In the genomic region with DNA sequence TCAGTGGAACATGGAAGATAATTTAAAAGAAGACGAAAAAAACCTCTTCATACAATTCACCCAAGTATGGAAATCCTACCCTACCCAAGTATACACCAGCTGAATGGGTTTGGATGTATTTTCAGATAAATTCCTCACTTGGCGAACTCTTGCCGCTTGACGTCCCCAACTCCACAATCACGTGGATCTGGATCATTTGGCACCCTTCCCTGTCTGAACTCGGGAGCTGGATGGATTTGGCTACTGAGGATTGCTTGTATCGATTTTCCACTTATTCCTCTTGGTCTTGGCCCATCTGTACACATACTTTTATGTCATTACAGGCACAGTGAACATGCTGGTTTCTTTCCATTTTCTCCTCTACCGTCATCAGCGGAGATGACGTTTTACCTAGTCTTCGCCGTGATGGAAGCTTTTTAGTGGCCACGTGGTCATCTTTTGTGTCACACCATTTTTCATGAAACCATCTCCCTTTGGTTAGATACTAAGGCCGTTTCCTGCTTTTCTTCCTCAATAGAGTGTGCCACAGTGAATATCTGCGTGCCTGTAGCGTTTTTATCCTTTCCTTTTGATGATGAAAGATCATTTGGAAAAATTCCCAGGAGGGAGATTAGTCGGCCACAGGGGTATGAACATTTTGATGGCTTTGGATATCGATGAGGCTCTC, we compare ENCODE assay signal across 11 cellular contexts. TPM values are rescaled to one million over a fixed set of nuclear protein-coding genes. Genes with fewer than 3 reads are reported as not detected.
DNase-seq lines count a peak whose midpoint lies in the region; ATAC-seq and TF ChIP-seq lines count a peak whose summit lies in the region.
"Had no signal": no experiment of that assay in that cellular context is flagged by ENCODE, and none has a peak within 500 bp of the region (broad histone marks: within the 10 kb centered on the region; RNA-seq: fewer than 3 reads in every experiment).

No MANE protein-coding gene starts in this region.

- peaks cover 11% of the 10 kb centered on the region for H3K36me3 Mint-ChIP-seq in Caco-2 (ENCODE audit: insufficient read depth, unreplicated experiment)
- no peaks in the 10 kb centered on the region for H3K36me3 Mint-ChIP-seq in endodermal cell (ENCODE audit: low read depth)

- H3K9me3 Mint-ChIP-seq in Caco-2 (ENCODE audit: unreplicated experiment) (no peaks in the 10 kb centered on the region), endodermal cell (no peaks in the 10 kb centered on the region)

- WGBS in endodermal cell (ENCODE audit: insufficient coverage in 1 of 2, insufficient read length in 1 of 2), 2 experiments: 93 to 99% methylated on average over 16 to 18 of the region's 18 CpGs

- H3K36me3 ChIP-seq in Caco-2 (ENCODE audit: control insufficient read depth, insufficient read depth, low read length): no peaks in the 10 kb centered on the region
- peaks cover 7% of the 10 kb centered on the region for H3K36me3 ChIP-seq in neutrophil
- peaks cover 4% of the 10 kb centered on the region for H3K36me3 ChIP-seq in endodermal cell (ENCODE audit: control insufficient read depth, insufficient read depth, low read length)

- no TSS peak for BruUV-seq in Caco-2 (replicated peaks; lab: Mats Ljungman, UMichigan)

- H3K4me1 Mint-ChIP-seq in Caco-2 (ENCODE audit: low read depth, unreplicated experiment) (peaks cover 27% of the 10 kb centered on the region), endodermal cell (peaks cover 5% of the 10 kb centered on the region)

- H3K27me3 ChIP-seq in Caco-2 (replicated peaks; ENCODE audit: control insufficient read depth, insufficient read depth, low read length) (no peaks in the 10 kb centered on the region), neutrophil (no peaks in the 10 kb centered on the region), endodermal cell (ENCODE audit: control insufficient read depth, insufficient read depth, low read length, poor library complexity, severe bottlenecking) (no peaks in the 10 kb centered on the region)

- CTCF ChIA-PET in Caco-2 (lab: Charles Lee): no interaction called here

- H3K4me3 Mint-ChIP-seq in Caco-2 (ENCODE audit: unreplicated experiment) (no peak overlapping the region), endodermal cell (no peak overlapping the region)

- POLR2A ChIA-PET in Caco-2 (lab: Charles Lee): no interaction called here

- intact Hi-C loops in Caco-2 (cut with micrococcal nuclease; ENCODE audit: unreplicated experiment): no loop called here

- H3K27me3 Mint-ChIP-seq in Caco-2 (ENCODE audit: insufficient read depth, unreplicated experiment) (no peaks in the 10 kb centered on the region), endodermal cell (ENCODE audit: insufficient read depth) (no peaks in the 10 kb centered on the region)

- H3K27ac ChIP-seq in epithelial cell of prostate: peak overlapping the region; percentile 95
- H3K27ac ChIP-seq in neutrophil: peak overlapping the region; percentile 47
- H3K27ac ChIP-seq in endodermal cell (ENCODE audit: low read depth, low read length): no peak overlapping the region

- H3K4me1 ChIP-seq in Caco-2: peaks cover 16% of the 10 kb centered on the region
- H3K4me1 ChIP-seq in neutrophil (ENCODE audit: control insufficient read depth in 1 of 2, insufficient read depth in 1 of 2, low read depth in 1 of 2, low read length in 1 of 2): peaks cover 58 to 63% of the 10 kb centered on the region in 2 experiments
- H3K4me1 ChIP-seq in endodermal cell (ENCODE audit: control insufficient read depth, insufficient read depth, low read length): no peaks in the 10 kb centered on the region

- H3K9ac ChIP-seq in endodermal cell (ENCODE audit: extremely low read depth, low read length, poor library complexity, severe bottlenecking): no peak overlapping the region

- ATAC-seq in GM21423 (IDR thresholded peaks at IDR 0.05; ENCODE audit: unreplicated experiment) (no peak), HG02973 (IDR thresholded peaks at IDR 0.05; ENCODE audit: unreplicated experiment) (no peak)
- ATAC-seq: stimulated activated naive CD8-positive, alpha-beta T cell treated with anti-CD3 and anti-CD28 coated beads, Interleukin-15, Interleukin-2, amounts not matched to agents 100 U/mL and 50 U/mL, for 24 hours had no signal

- peak overlapping the region; percentile 21 for H3K27ac Mint-ChIP-seq in Caco-2 (ENCODE audit: unreplicated experiment)
- no peak overlapping the region for H3K27ac Mint-ChIP-seq in endodermal cell

- TF ChIP-seq CTCF in Caco-2 (IDR thresholded peaks at IDR 0.05; ENCODE audit: insufficient read depth in 1 of 2, low read depth in 1 of 2, low read length in 1 of 2, severe bottlenecking in 1 of 2, unreplicated experiment in 1 of 2) (no peak), neutrophil (IDR thresholded peaks at IDR 0.05) (no peak), endodermal cell (conservative IDR thresholded peaks at IDR 0.05) (no peak)

- H3K9me3 ChIP-seq in Caco-2: no peaks in the 10 kb centered on the region
- no peaks in the 10 kb centered on the region for H3K9me3 ChIP-seq in neutrophil
- no peaks in the 10 kb centered on the region for H3K9me3 ChIP-seq in endodermal cell (ENCODE audit: control insufficient read depth, low read length)

- H3K4me3 ChIP-seq in Caco-2 (ENCODE audit: low read depth, low read length) (no peak overlapping the region), neutrophil (ENCODE audit: low read depth in 1 of 2, low read length in 1 of 2) (no peak overlapping the region), endodermal cell (ENCODE audit: low read length) (no peak overlapping the region)

- DNase-seq in Caco-2 (no peak), NCI-H524 (lab: John Stamatoyannopoulos, UW) (peak; percentile 77 to 79), epithelial cell of prostate (ENCODE audit: low read depth, low spot score) (no peak), endodermal cell (no peak), NCI-H2227 (lab: John Stamatoyannopoulos, UW; ENCODE audit: unreplicated experiment) (no peak)
- DNase-seq: NCI-H146; OCI-M1; stimulated activated naive CD8-positive, alpha-beta T cell treated with anti-CD3 and anti-CD28 coated beads, Interleukin-15, Interleukin-2, amounts not matched to agents 100 U/mL and 50 U/mL, for 24 hours had no signal

RNA-seq across cellular contexts. Expression of a gene that starts 47.0 kb away (rescaled TPM):
- total RNA-seq in Caco-2 (2022): 63.7 and 68.0 TPM in 2 replicates
- total RNA-seq in endodermal cell: 10 to 100 TPM; 64.0 to 64.7 TPM
- 52.7 TPM for polyA plus RNA-seq in endodermal cell (2013, experiment 1 of 2)
- polyA plus RNA-seq in endodermal cell (2013, experiment 2 of 2): 47.8 TPM

Comparison
In these comparisons a context has a peak if more than half of its experiments do, and no peak if none do; other contexts are left out.
1. DNase-seq: peak in NCI-H524 (2 of 2); none in Caco-2 (0 of 2), epithelial cell of prostate (single experiment), endodermal cell (single experiment) and NCI-H2227 (single experiment).